9 cellular contexts compared by ENCODE assay signal in genomic region chrX:119981286-119982070, GRCh38. TPM values are rescaled to one million over a fixed set of nuclear protein-coding genes. Genes with fewer than 3 reads are reported as not detected.
A peak's percentile ranks its signal among the peaks of the same experiment; 100 is the strongest.
DNase-seq lines count a peak whose midpoint lies in the region; ATAC-seq, FAIRE-seq and TF ChIP-seq lines count a peak whose summit lies in the region.
"Had no signal": no experiment of that assay in that cellular context is flagged by ENCODE, and none has a peak within 500 bp of the region (broad histone marks: within the 10 kb centered on the region; RNA-seq: fewer than 3 reads in every experiment).

No MANE protein-coding gene starts in this region.

- H3F3A ChIP-seq in Loucy (ENCODE audit: low read depth): no peaks in the 10 kb centered on the region

- H3K4me1 Mint-ChIP-seq in activated CD4-positive, alpha-beta T cell treated with anti-CD3 and anti-CD28 coated beads, Interleukin-2, amount 10 ng/mL, durations not matched to agents 24 days and 14 days: no peaks in the 10 kb centered on the region

- peak; percentile 59 for DNase-seq in activated CD4-positive, alpha-beta T cell treated with anti-CD3 and anti-CD28 coated beads, Interleukin-2, amount 10 ng/mL, durations not matched to agents 24 days and 14 days
- DNase-seq in activated CD4-positive, alpha-beta T cell treated with anti-CD3 and anti-CD28 coated beads, Interleukin-2, amount 50 U/mL, for 4 hours: no peak
- DNase-seq in HepG2 (ENCODE audit: low spot score) (peak; percentile 3), MG63 (no peak)

- no peaks in the 10 kb centered on the region for H3K36me3 Mint-ChIP-seq in activated CD4-positive, alpha-beta T cell treated with anti-CD3 and anti-CD28 coated beads, Interleukin-2, amount 10 ng/mL, durations not matched to agents 24 days and 14 days (ENCODE audit: low read depth)
- H3K36me3 Mint-ChIP-seq: activated naive CD8-positive, alpha-beta T cell had no signal

- H3K36me3 ChIP-seq in Loucy (ENCODE audit: insufficient read depth, low read length): no peaks in the 10 kb centered on the region
- H3K36me3 ChIP-seq in HepG2 (replicated peaks in 1 of 2; ENCODE audit: control insufficient read depth in 1 of 2, insufficient read depth in 2 of 2, low read length in 2 of 2): no peaks in the 10 kb centered on the region
- H3K36me3 ChIP-seq in MG63: no peaks in the 10 kb centered on the region

- intact Hi-C loops in activated CD4-positive, alpha-beta T cell treated with anti-CD3 and anti-CD28 coated beads, Interleukin-2, amount 10 ng/mL, durations not matched to agents 24 days and 14 days (cut with micrococcal nuclease): loop anchor here (10.0 kb wide), 1 partner anchor 163 kb away; no protein-coding TSS in a partner anchor
- intact Hi-C loops in HepG2 (cut with micrococcal nuclease; ENCODE audit: unreplicated experiment): no loop called here

- H4K20me1 ChIP-seq in Loucy (ENCODE audit: insufficient read depth, low read length, poor library complexity, severe bottlenecking) (no peaks in the 10 kb centered on the region), HepG2 (ENCODE audit: insufficient read depth, low read length) (no peaks in the 10 kb centered on the region)

- H2AFZ ChIP-seq in Loucy (ENCODE audit: low read length): no peak overlapping the region
- no peak overlapping the region for H2AFZ ChIP-seq in HepG2 (ENCODE audit: low read length)

- CTCF ChIA-PET in HepG2 (lab: Yijun Ruan, JAX; ENCODE audit: low intra/inter-chr PET ratio, low total read pairs): no interaction called here

- BruUV-seq in HepG2 (replicated peaks; lab: Mats Ljungman, UMichigan): no TSS peak

- in situ Hi-C loops in HepG2 (cut with HindIII; ENCODE audit: extremely low pct_ligation_motif_present, low pct_unique_long_range_greater_than_20kb): loop anchor here (25.0 kb wide), 1 partner anchor 156 kb away; no protein-coding TSS in a partner anchor

- H3K9me3 Mint-ChIP-seq in activated CD4-positive, alpha-beta T cell treated with anti-CD3 and anti-CD28 coated beads, Interleukin-2, amount 10 ng/mL, durations not matched to agents 24 days and 14 days: no peaks in the 10 kb centered on the region

- no peaks in the 10 kb centered on the region for H3K9me3 ChIP-seq in Loucy (ENCODE audit: insufficient read depth, low read depth, low read length)
- H3K9me3 ChIP-seq in HepG2 (ENCODE audit: low read length): no peaks in the 10 kb centered on the region
- H3K9me3 ChIP-seq in MG63: no peaks in the 10 kb centered on the region

- H3K4me3 ChIP-seq in Loucy (ENCODE audit: low read length, poor library complexity, severe bottlenecking) (no peak overlapping the region), WI38 (ENCODE audit: low read depth, low read length) (no peak overlapping the region), HepG2 (replicated peaks in 1 of 3; ENCODE audit: insufficient read depth in 1 of 3, low read depth in 2 of 3, low read length in 3 of 3) (no peak overlapping the region), MG63 (no peak overlapping the region)

- peak; percentile 47; the same call in 1 of the 3 replicates for ATAC-seq in HepG2
- ATAC-seq in HG03135 (IDR thresholded peaks at IDR 0.05; ENCODE audit: unreplicated experiment): no peak
- no peak for ATAC-seq in GM18858 (IDR thresholded peaks at IDR 0.05; ENCODE audit: unreplicated experiment)

- FAIRE-seq in HepG2 (lab: Jason Lieb, UNC): peak; percentile 64

- H3K79me2 ChIP-seq in Loucy (ENCODE audit: insufficient read depth, low read length) (no peaks in the 10 kb centered on the region), HepG2 (ENCODE audit: insufficient read depth, low read length) (no peaks in the 10 kb centered on the region)

- TF ChIP-seq EP300 in HepG2 (IDR thresholded peaks at IDR 0.05; ENCODE audit: low read depth in 2 of 2, low read length in 2 of 2): no peak
- no peak for TF ChIP-seq EP300 in HepG2 (CRISPR knock-in tag; IDR thresholded peaks at IDR 0.05; ENCODE audit: borderline replicate concordance)

- TF ChIP-seq CTCF in Loucy (conservative IDR thresholded peaks at IDR 0.05; ENCODE audit: low read length) (peak; percentile 57), WI38 (IDR thresholded peaks at IDR 0.05; ENCODE audit: low read depth, low read length) (0 out of 2 replicates have a peak, but pooled peaks have one; percentile 22), HepG2 (CRISPR knock-in tag; IDR thresholded peaks at IDR 0.05) (peak; percentile 57)

- POLR2A ChIA-PET in HepG2 (lab: Yijun Ruan, JAX): no interaction called here

- TF ChIP-seq RAD21 in HepG2 (CRISPR knock-in tag; IDR thresholded peaks at IDR 0.05): no peak

- H3K27me3 Mint-ChIP-seq in activated CD4-positive, alpha-beta T cell treated with anti-CD3 and anti-CD28 coated beads, Interleukin-2, amount 10 ng/mL, durations not matched to agents 24 days and 14 days: peaks cover 11% of the 10 kb centered on the region

- 22% methylated on average over 13 of the region's 15 CpGs for WGBS in HepG2 (ENCODE audit: low lambda C conversion rate)

- no peaks in the 10 kb centered on the region for H3K9me2 ChIP-seq in Loucy (replicated peaks; ENCODE audit: low read depth, low read length)

- no peak for TF ChIP-seq POLR2A in HepG2 (IDR thresholded peaks at IDR 0.05; ENCODE audit: insufficient read depth in 1 of 2, low read depth in 2 of 2, low read length in 2 of 2)

- H3K27ac ChIP-seq in HepG2 (ENCODE audit: extremely low read length, insufficient read depth, low read length): no peak overlapping the region

- no peak overlapping the region for H3K27ac Mint-ChIP-seq in activated CD4-positive, alpha-beta T cell treated with anti-CD3 and anti-CD28 coated beads, Interleukin-2, amount 10 ng/mL, durations not matched to agents 24 days and 14 days
- H3K27ac Mint-ChIP-seq: activated naive CD8-positive, alpha-beta T cell had no signal

- H3K27me3 ChIP-seq in Loucy (ENCODE audit: insufficient read depth, low read length, poor library complexity, severe bottlenecking): no peaks in the 10 kb centered on the region
- H3K27me3 ChIP-seq in HepG2 (ENCODE audit: control insufficient read depth in 1 of 2, insufficient read depth in 2 of 2, low read length in 2 of 2): no peaks in the 10 kb centered on the region
- peaks cover 5% of the 10 kb centered on the region; the same call in 1 of the 2 replicates for H3K27me3 ChIP-seq in MG63

- H3K4me1 ChIP-seq in Loucy (ENCODE audit: insufficient read depth, low read length, poor library complexity, severe bottlenecking) (no peaks in the 10 kb centered on the region), HepG2 (ENCODE audit: insufficient read depth, low read length) (no peaks in the 10 kb centered on the region)

- H3K4me2 ChIP-seq in Loucy (ENCODE audit: low read depth, low read length, poor library complexity, severe bottlenecking) (no peak overlapping the region), HepG2 (ENCODE audit: low read depth, low read length) (no peak overlapping the region)

- H3K9ac ChIP-seq in Loucy (ENCODE audit: low read depth, low read length, poor library complexity, severe bottlenecking) (no peak overlapping the region), HepG2 (ENCODE audit: insufficient read depth, low read depth, low read length) (no peak overlapping the region)

- H3K4me3 Mint-ChIP-seq in activated CD4-positive, alpha-beta T cell treated with anti-CD3 and anti-CD28 coated beads, Interleukin-2, amount 10 ng/mL, durations not matched to agents 24 days and 14 days: no peak overlapping the region
- H3K4me3 Mint-ChIP-seq: activated naive CD8-positive, alpha-beta T cell had no signal

TF ChIP-seq in HepG2, 621 proteins besides CTCF, POLR2A, EP300 and RAD21 (continues in another document):
- no peak for TF ChIP-seq PATZ1 (CRISPR knock-in tag; IDR thresholded peaks at IDR 0.05)

RNA-seq across cellular contexts. Expression of gene NKAP, which starts 37.9 kb away (rescaled TPM):
- 8.9 and 10.2 TPM in 2 replicates for total RNA-seq in activated CD4-positive, alpha-beta T cell treated with anti-CD3 and anti-CD28 coated beads, Interleukin-2, amount 10 ng/mL, durations not matched to agents 24 days and 14 days
- total RNA-seq in HepG2 (2016; rRNA removed; fragmentation: Illumina TruSeq; extraction: Trizol): 6.1 and 9.0 TPM in 2 replicates
- total RNA-seq in HepG2 (2016; cell fraction: cytosol; rRNA removed; fragmentation: Illumina TruSeq; extraction: Trizol; ENCODE audit: low read depth): 1.5 and 1.8 TPM in 2 replicates
- 5.6 and 9.1 TPM in 2 replicates for total RNA-seq in HepG2 (2016; cell fraction: insoluble cytoplasmic fraction; rRNA removed; fragmentation: Illumina TruSeq; extraction: Trizol)
- 2.6 and 3.0 TPM in 2 replicates for total RNA-seq in HepG2 (2016; cell fraction: membrane; rRNA removed; fragmentation: Illumina TruSeq; extraction: Trizol)
- 3.7 and 4.7 TPM in 2 replicates for total RNA-seq in HepG2 (2016; cell fraction: nucleus; rRNA removed; fragmentation: Illumina TruSeq; extraction: Trizol)
- 3.3 and 3.6 TPM in 2 replicates for polyA plus RNA-seq in HepG2 (2011; rRNA removed)
- polyA plus RNA-seq in HepG2 (2011; cell fraction: cytosol; rRNA removed): 2.7 and 2.8 TPM in 2 replicates
- polyA plus RNA-seq in HepG2 (2011; cell fraction: nucleus; rRNA removed): 2.1 and 2.7 TPM in 2 replicates
- polyA plus RNA-seq in HepG2 (2012): 7.0 and 9.9 TPM in 2 replicates
- 1.8 and 2.1 TPM in 2 replicates for polyA plus RNA-seq in HepG2 (2016; cell fraction: cytosol; fragmentation: Illumina TruSeq; extraction: Trizol; ENCODE audit: low read depth)
- 15.5 and 16.8 TPM in 2 replicates for polyA plus RNA-seq in HepG2 (2016; cell fraction: insoluble cytoplasmic fraction; fragmentation: Illumina TruSeq; extraction: Trizol; ENCODE audit: low read depth)
- 3.2 and 3.9 TPM in 2 replicates for polyA plus RNA-seq in HepG2 (2016; cell fraction: membrane; fragmentation: Illumina TruSeq; extraction: Trizol; ENCODE audit: low read depth)
- polyA plus RNA-seq in HepG2 (2016; cell fraction: nucleus; fragmentation: Illumina TruSeq; extraction: Trizol; ENCODE audit: insufficient read depth, low read depth): 7.9 and 8.6 TPM in 2 replicates
- 1.6 and 2.6 TPM in 2 replicates for polyA minus RNA-seq in HepG2 (2011; rRNA and poly(A)+ RNA removed; ENCODE audit: low replicate concordance)
- 2.5 and 2.9 TPM in 2 replicates for polyA minus RNA-seq in HepG2 (2011; cell fraction: cytosol; rRNA and poly(A)+ RNA removed)
- polyA minus RNA-seq in HepG2 (2011; cell fraction: nucleus; rRNA and poly(A)+ RNA removed): 3.2 and 5.0 TPM in 2 replicates
- total RNA-seq in MG63 (2014; rRNA removed; shearing (Covaris generic); ENCODE audit: low replicate concordance): 5.0 and 6.2 TPM in 2 replicates

Comparison
In these comparisons a context has a peak if more than half of its experiments do, and no peak if none do; other contexts are left out.
1. DNase-seq: peak in activated CD4-positive, alpha-beta T cell treated with anti-CD3 and anti-CD28 coated beads, Interleukin-2, amount 10 ng/mL, durations not matched to agents 24 days and 14 days (single experiment) and HepG2 (single experiment); none in activated CD4-positive, alpha-beta T cell treated with anti-CD3 and anti-CD28 coated beads, Interleukin-2, amount 50 U/mL, for 4 hours (0 of 2) and MG63 (single experiment).
2. Peak in every context shown above with its lines, with median percentiles within 50 percentile points of each other: CTCF ChIP-seq.